ENCODE assay signal across 8 cellular contexts in genomic region chr6:106223300-106223930, GRCh38.
DNase-seq lines count a peak whose midpoint lies in the region; TF ChIP-seq lines count a peak whose summit lies in the region.

No MANE protein-coding gene starts in this region.

- 0 out of 2 replicates have a peak overlapping the region, but pooled peaks have one; percentile 19 for H3K9ac ChIP-seq in OCI-LY3 (ENCODE audit: low read length)
- H3K9ac ChIP-seq in fibroblast of lung (ENCODE audit: insufficient read depth, low read length) = no peak overlapping the region

- DNase-seq in NCI-H526 (lab: John Stamatoyannopoulos, UW) (peak; percentile 22 to 78), NCI-H526 treated with DMSO at 0.1 percent for 48 hours (lab: John Stamatoyannopoulos, UW) (no peak), HS-5 (ENCODE audit: low read depth) (peak; percentile 37), activated T-cell treated with anti-CD3 and anti-CD28 coated beads for 24 hours (ENCODE audit: low read depth) (peak; percentile 57), fibroblast of lung (ENCODE audit: low read depth in 2 of 2) (peak; percentile 69 to 87), occipital lobe (lab: John Stamatoyannopoulos, UW) (peak; percentile 3), thyroid gland (peak; percentile 41 to 67)

- peak overlapping the region; percentile 11; the same call in 1 of the 2 replicates for H3K4me2 ChIP-seq in OCI-LY3 (ENCODE audit: low read length)
- H3K4me2 ChIP-seq in fibroblast of lung (ENCODE audit: extremely low read depth, insufficient read depth, low read length) = no peak overlapping the region

- TF ChIP-seq POLR2A in thyroid gland (IDR thresholded peaks at IDR 0.05) = no peak

- no peak overlapping the region for H3K27ac ChIP-seq in OCI-LY3 (ENCODE audit: low read length)
- no peak overlapping the region for H3K27ac ChIP-seq in fibroblast of lung (ENCODE audit: insufficient read depth, low read length)
- H3K27ac ChIP-seq in thyroid gland = no peak overlapping the region

- H3K79me2 ChIP-seq in OCI-LY3 (ENCODE audit: low read length) (peaks cover 32% of the 10 kb centered on the region), fibroblast of lung (ENCODE audit: control insufficient read depth, insufficient read depth, low read length) (no peaks in the 10 kb centered on the region)

- no peaks in the 10 kb centered on the region for H3K36me3 ChIP-seq in OCI-LY3 (replicated peaks; ENCODE audit: low read depth, low read length)
- no peaks in the 10 kb centered on the region for H3K36me3 ChIP-seq in fibroblast of lung (ENCODE audit: control insufficient read depth, insufficient read depth, low read length)
- no peaks in the 10 kb centered on the region for H3K36me3 ChIP-seq in thyroid gland

- H2AFZ ChIP-seq in OCI-LY3 (ENCODE audit: low read depth, low read length) = no peak overlapping the region
- H2AFZ ChIP-seq in fibroblast of lung (ENCODE audit: low read length) = no peak overlapping the region

- H3K4me1 ChIP-seq in OCI-LY3 (ENCODE audit: low read length) (peaks cover 65% of the 10 kb centered on the region), fibroblast of lung (ENCODE audit: control insufficient read depth, extremely low read depth, insufficient read depth, low read length) (no peaks in the 10 kb centered on the region), thyroid gland (no peaks in the 10 kb centered on the region)

- H3K4me3 ChIP-seq in OCI-LY3 (ENCODE audit: low read length) (no peak overlapping the region), fibroblast of lung (replicated peaks in 1 of 4; ENCODE audit: control extremely low read depth in 1 of 4, insufficient read depth in 1 of 4, low read depth in 3 of 4, low read length in 4 of 4) (no peak overlapping the region), thyroid gland (replicated peaks in 1 of 3) (no peak overlapping the region)

- TF ChIP-seq CTCF in OCI-LY3 (IDR thresholded peaks at IDR 0.05; ENCODE audit: low read depth, low read length) (peak; percentile 61), fibroblast of lung (conservative IDR thresholded peaks at IDR 0.05 in 1 of 2, IDR thresholded peaks at IDR 0.05 in 1 of 2; ENCODE audit: low read depth in 1 of 2, low read length in 2 of 2) (peak; percentile 57 to 59), thyroid gland (IDR thresholded peaks at IDR 0.05) (peak in 5 of 6 experiments; percentile 51 to 79 (median 66))

- intact Hi-C loops in thyroid gland (cut with DNase I) = loop anchor here (10.0 kb wide), 1 partner anchor 239 kb away; no protein-coding TSS in a partner anchor

- H4K20me1 ChIP-seq in OCI-LY3 (ENCODE audit: insufficient read depth, low read length) = no peaks in the 10 kb centered on the region
- H4K20me1 ChIP-seq in fibroblast of lung (ENCODE audit: control insufficient read depth, extremely low read depth, insufficient read depth, low read length) = no peaks in the 10 kb centered on the region

- H3K27me3 ChIP-seq in OCI-LY3 (ENCODE audit: low read depth, low read length) (no peaks in the 10 kb centered on the region), fibroblast of lung (ENCODE audit: control insufficient read depth, insufficient read depth, low read length) (no peaks in the 10 kb centered on the region), thyroid gland (no peaks in the 10 kb centered on the region)

- no peaks in the 10 kb centered on the region for H3K9me3 ChIP-seq in OCI-LY3 (ENCODE audit: insufficient read depth, low read length)
- H3K9me3 ChIP-seq in fibroblast of lung (ENCODE audit: control insufficient read depth, insufficient read depth, low read depth, low read length) = no peaks in the 10 kb centered on the region
- no peaks in the 10 kb centered on the region for H3K9me3 ChIP-seq in thyroid gland

- WGBS in thyroid gland, 2 donors = 47 to 73% methylated on average over 2 of the region's 2 CpGs
